ENCODE assay signal across 8 cellular contexts in the genomic region with DNA sequence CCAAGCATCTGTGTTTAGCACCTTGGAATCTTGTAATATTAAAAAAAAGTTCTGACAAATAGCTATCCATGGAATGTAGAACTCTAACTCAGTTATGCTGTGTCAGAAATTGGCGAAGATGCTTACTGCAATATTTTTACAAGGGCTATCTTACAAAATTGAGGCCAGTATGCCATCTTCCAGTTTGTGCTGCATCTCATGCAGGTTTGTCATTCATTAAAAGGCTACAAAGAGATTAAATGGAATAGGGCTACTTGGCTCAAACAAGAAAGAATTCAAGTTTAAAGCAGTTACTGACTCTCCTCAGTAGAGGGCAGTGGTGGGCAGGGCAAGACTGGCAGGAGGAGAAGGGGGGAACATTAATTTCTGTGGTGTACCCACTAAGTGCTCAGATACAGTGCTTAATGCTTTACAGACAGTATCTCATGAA.
A peak's percentile ranks its signal among the peaks of the same experiment; 100 is the strongest.
DNase-seq lines count a peak whose midpoint lies in the region; ATAC-seq and TF ChIP-seq lines count a peak whose summit lies in the region.

No MANE protein-coding gene starts in this region.

- no peaks in the 10 kb centered on the region for H3K79me2 ChIP-seq in Loucy (ENCODE audit: insufficient read depth, low read length)
- H3K79me2 ChIP-seq in osteoblast (ENCODE audit: insufficient read depth, low read length), result no peaks in the 10 kb centered on the region

- no peak overlapping the region for H3K9ac ChIP-seq in Loucy (ENCODE audit: low read depth, low read length, poor library complexity, severe bottlenecking)

- ATAC-seq in activated CD4-positive, CD25-positive, alpha-beta regulatory T cell treated with anti-CD3 and anti-CD28 coated beads, Interleukin-2, amount 50 U/mL, for 24 hours, result no peak
- no peak for ATAC-seq in HG03565 (IDR thresholded peaks at IDR 0.05; ENCODE audit: unreplicated experiment)

- H3K36me3 ChIP-seq in Loucy (ENCODE audit: insufficient read depth, low read length) (no peaks in the 10 kb centered on the region), osteoblast (ENCODE audit: insufficient read depth, low read length) (no peaks in the 10 kb centered on the region)

- H3K27ac ChIP-seq in coronary artery, result no peak overlapping the region
- H3K27ac ChIP-seq in osteoblast (ENCODE audit: low read depth, low read length), result no peak overlapping the region

- H3K9me3 ChIP-seq in Loucy (ENCODE audit: insufficient read depth, low read depth, low read length) (no peaks in the 10 kb centered on the region), osteoblast (ENCODE audit: low read depth, low read length) (no peaks in the 10 kb centered on the region)

- H4K20me1 ChIP-seq in Loucy (ENCODE audit: insufficient read depth, low read length, poor library complexity, severe bottlenecking) (no peaks in the 10 kb centered on the region), osteoblast (ENCODE audit: insufficient read depth, low read length) (no peaks in the 10 kb centered on the region)

- H3K9me2 ChIP-seq in Loucy (replicated peaks; ENCODE audit: low read depth, low read length), result no peaks in the 10 kb centered on the region

- H3F3A ChIP-seq in Loucy (ENCODE audit: low read depth), result no peaks in the 10 kb centered on the region

- no peak overlapping the region for H3K4me3 ChIP-seq in Loucy (ENCODE audit: low read length, poor library complexity, severe bottlenecking)
- H3K4me3 ChIP-seq in coronary artery, result no peak overlapping the region
- H3K4me3 ChIP-seq in osteoblast (ENCODE audit: insufficient read depth, low read length), result no peak overlapping the region

- H2AFZ ChIP-seq in Loucy (ENCODE audit: low read length) (no peak overlapping the region), osteoblast (ENCODE audit: low read length) (no peak overlapping the region)

- no peaks in the 10 kb centered on the region for H3K4me1 ChIP-seq in Loucy (ENCODE audit: insufficient read depth, low read length, poor library complexity, severe bottlenecking)
- no peaks in the 10 kb centered on the region for H3K4me1 ChIP-seq in osteoblast (ENCODE audit: insufficient read depth, low read length)

- DNase-seq in GM04504 (ENCODE audit: low read depth) (peak; percentile 24), coronary artery (ENCODE audit: low spot score) (no peak), osteoblast (ENCODE audit: insufficient read length, low spot score, missing footprints) (peak; percentile 34), NCI-H1092 (lab: John Stamatoyannopoulos, UW) (no peak), occipital lobe (lab: John Stamatoyannopoulos, UW) (no peak)

- H3K27me3 ChIP-seq in Loucy (ENCODE audit: insufficient read depth, low read length, poor library complexity, severe bottlenecking), result no peaks in the 10 kb centered on the region
- no peaks in the 10 kb centered on the region for H3K27me3 ChIP-seq in osteoblast (ENCODE audit: insufficient read depth, low read length)

- TF ChIP-seq CTCF in Loucy (conservative IDR thresholded peaks at IDR 0.05; ENCODE audit: low read length), result peak; percentile 61
- peak; percentile 15 for TF ChIP-seq CTCF in coronary artery (IDR thresholded peaks at IDR 0.05)
- peak; percentile 79 for TF ChIP-seq CTCF in osteoblast (IDR thresholded peaks at IDR 0.05; ENCODE audit: extremely low read depth, low read depth, low read length)

- no peak overlapping the region for H3K4me2 ChIP-seq in Loucy (ENCODE audit: low read depth, low read length, poor library complexity, severe bottlenecking)
- H3K4me2 ChIP-seq in osteoblast (ENCODE audit: insufficient read depth, low read length), result no peak overlapping the region

Comparison
In these comparisons a context has a peak if more than half of its experiments do, and no peak if none do; other contexts are left out.
1. DNase-seq: peak in GM04504 (single experiment) and osteoblast (single experiment); none in coronary artery (single experiment), NCI-H1092 (single experiment) and occipital lobe (single experiment).
2. CTCF ChIP-seq: peak in every context shown above with its lines; median percentile 79 in osteoblast; 61 in Loucy; 15 in coronary artery.